Comparison of ENCODE assay signal across 8 cellular contexts in the genomic region with DNA sequence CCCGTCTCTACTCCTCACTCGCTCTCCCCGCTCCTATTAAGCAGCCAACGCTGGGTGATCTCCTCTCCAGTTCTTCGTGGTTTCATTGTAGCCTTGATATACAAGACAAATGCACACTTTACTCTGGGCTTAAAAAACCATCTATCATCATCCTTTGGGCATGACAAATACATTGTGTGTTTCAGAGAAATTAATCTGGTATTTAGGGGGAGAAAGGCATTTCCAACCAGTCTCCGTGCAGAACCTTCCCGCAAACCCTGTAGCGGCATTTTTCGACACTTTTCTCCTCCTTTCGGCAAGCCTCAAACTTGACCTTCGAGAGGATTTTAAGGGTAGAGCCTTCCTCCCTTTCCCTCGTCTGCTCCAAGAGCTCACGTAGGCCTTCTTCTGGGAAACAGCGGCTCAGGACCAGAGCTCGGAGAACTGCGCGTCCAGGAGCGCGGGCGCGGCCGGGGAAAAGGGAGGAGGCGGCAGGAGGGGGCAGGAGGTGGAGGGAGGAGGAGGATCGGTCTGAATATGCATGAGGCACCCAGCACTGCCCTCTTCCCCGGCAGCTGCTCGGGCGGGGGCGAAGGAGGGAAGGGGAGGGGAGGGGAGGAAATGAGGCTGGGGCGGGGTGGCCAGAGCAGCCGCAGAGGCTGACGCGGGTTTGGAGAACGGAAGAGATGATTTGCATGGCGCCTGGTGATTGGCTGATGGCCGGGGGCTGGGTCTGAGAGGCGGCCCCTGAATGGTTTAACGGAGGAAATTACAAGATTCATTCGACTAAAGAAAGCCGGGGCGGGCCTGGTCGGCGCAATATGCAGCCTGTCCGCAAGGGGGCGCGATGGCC.
DNase-seq lines count a peak whose midpoint lies in the region; ATAC-seq and TF ChIP-seq lines count a peak whose summit lies in the region.

No MANE protein-coding gene starts in this region.

- H3K4me3 ChIP-seq in choroid plexus epithelial cell (ENCODE audit: low read depth, low read length): peak overlapping the region; percentile 62

- peak; percentile 92 for ATAC-seq in HG03439 (IDR thresholded peaks at IDR 0.05; ENCODE audit: unreplicated experiment)

- TF ChIP-seq CTCF in choroid plexus epithelial cell (conservative IDR thresholded peaks at IDR 0.05; ENCODE audit: low read depth, low read length): peak; percentile 73

- DNase-seq in AML-193 (lab: John Stamatoyannopoulos, UW): peak; percentile 1 to 4
- DNase-seq in GM19240 (ENCODE audit: insufficient read length, low spot score): peak; percentile 18
- peak; percentile 97 for DNase-seq in NCI-H446 treated with DMSO at 0.1 percent for 48 hours (lab: John Stamatoyannopoulos, UW)
- peak; percentile 51 to 69 for DNase-seq in activated CD4-positive, alpha-beta T cell treated with anti-CD3 and anti-CD28 coated beads for 24 hours (ENCODE audit: low read depth in 2 of 2)
- DNase-seq in choroid plexus epithelial cell (ENCODE audit: low read depth): peak; percentile 97
- DNase-seq in stimulated activated CD4-positive, alpha-beta T cell treated with anti-CD3 and anti-CD28 coated beads, Interleukin-15, amount 100 ng/mL, for 48 hours (ENCODE audit: low read depth in 2 of 2): peak; percentile 69 to 80

- H3K27me3 ChIP-seq in layer of hippocampus (ENCODE audit: control insufficient read depth, insufficient read depth, low read length): no peaks in the 10 kb centered on the region

- H3K27ac ChIP-seq in layer of hippocampus (ENCODE audit: low read depth, low read length): peak overlapping the region; percentile 95

Comparison
In these comparisons a context has a peak if more than half of its experiments do, and no peak if none do; other contexts are left out.
1. Peak in every context shown above with its lines: DNase-seq, ATAC-seq, H3K4me3 ChIP-seq and H3K27ac ChIP-seq.
2. DNase-seq: peak in every context shown above with its lines; median percentile 97 in NCI-H446 treated with DMSO at 0.1 percent for 48 hours; 97 in choroid plexus epithelial cell; 74 in stimulated activated CD4-positive, alpha-beta T cell treated with anti-CD3 and anti-CD28 coated beads, Interleukin-15, amount 100 ng/mL, for 48 hours; 60 in activated CD4-positive, alpha-beta T cell treated with anti-CD3 and anti-CD28 coated beads for 24 hours; 18 in GM19240; 2 in AML-193.